ENCODE assay signal across 21 cellular contexts in genomic region chr6:1760876-1761275, GRCh38.
"Had no signal": no experiment of that assay in that cellular context is flagged by ENCODE, and none has a peak within 500 bp of the region (broad histone marks: within the 10 kb centered on the region; RNA-seq: fewer than 3 reads in every experiment).

No MANE protein-coding gene starts in this region.

- H3K27me3 ChIP-seq: dorsolateral prefrontal cortex, hepatocyte, neutrophil, pancreas, sigmoid colon, upper lobe of left lung, uterus had no signal

- H3K4me3 Mint-ChIP-seq: naive thymus-derived CD4-positive, alpha-beta T cell had no signal

- H3K4me1 Mint-ChIP-seq: naive thymus-derived CD4-positive, alpha-beta T cell had no signal

- H3K79me2 ChIP-seq: hepatocyte had no signal

- H3K9me3 ChIP-seq: neutrophil, pancreas, psoas muscle, sigmoid colon, upper lobe of left lung, uterus had no signal

- H3K36me3 ChIP-seq: neutrophil, pancreas, sigmoid colon, upper lobe of left lung, uterus had no signal

- H3K4me1 ChIP-seq: psoas muscle, sigmoid colon, uterus had no signal

- H3K4me3 ChIP-seq: coronary artery, hepatocyte, lung, pancreas, psoas muscle, sigmoid colon, skin epidermis, upper lobe of left lung, uterus had no signal

- DNase-seq: dorsolateral prefrontal cortex; effector CD8-positive, alpha-beta T cell; head of caudate nucleus; kidney; left cardiac atrium; left ventricle myocardium superior; mesendoderm; naive thymus-derived CD4-positive, alpha-beta T cell; pancreas; psoas muscle; retina; sigmoid colon; stimulated activated CD4-positive, alpha-beta T cell treated with anti-CD3 and anti-CD28 coated beads, Interleukin-12 subunit alpha, Interleukin-12 subunit beta, amount 100 ng/mL, for 4 hours; stimulated activated naive CD4-positive, alpha-beta T cell treated with Interleukin-2 at 50 U/mL for 16 hours; uterus had no signal

- H3K27ac ChIP-seq: coronary artery, dorsolateral prefrontal cortex, hepatocyte, neutrophil, psoas muscle, sigmoid colon, upper lobe of left lung, uterus had no signal

- H3K4me2 ChIP-seq: hepatocyte had no signal

- H3K27me3 Mint-ChIP-seq: naive thymus-derived CD4-positive, alpha-beta T cell had no signal

- H3K27ac Mint-ChIP-seq: naive thymus-derived CD4-positive, alpha-beta T cell had no signal

- H2AFZ ChIP-seq: hepatocyte had no signal
